Comparison of ENCODE assay signal across 8 cellular contexts in genomic region chr12:113439606-113440030, GRCh38. TPM values are rescaled to one million over a fixed set of nuclear protein-coding genes. Genes with fewer than 3 reads are reported as not detected.
DNase-seq lines count a peak whose midpoint lies in the region; ATAC-seq and TF ChIP-seq lines count a peak whose summit lies in the region.

No MANE protein-coding gene starts in this region.

- H3K36me3 Mint-ChIP-seq in nephron (ENCODE audit: low read depth), result no peaks in the 10 kb centered on the region

- no peaks in the 10 kb centered on the region for H3K9me3 ChIP-seq in colonic mucosa

- no peak for ATAC-seq in GM18498 (IDR thresholded peaks at IDR 0.05; ENCODE audit: unreplicated experiment)

- H3K4me1 Mint-ChIP-seq in nephron, result no peaks in the 10 kb centered on the region

- DNase-seq in A172 (ENCODE audit: low spot score), result peak; percentile 28
- no peak for DNase-seq in GM12864 (ENCODE audit: low read depth)
- peak; percentile 46 for DNase-seq in NCI-H510A (lab: John Stamatoyannopoulos, UW)
- DNase-seq in colonic mucosa, result no peak
- no peak for DNase-seq in activated naive CD4-positive, alpha-beta T cell (lab: John Stamatoyannopoulos, UW)
- no peak for DNase-seq in stimulated activated CD4-positive, alpha-beta T cell treated with anti-CD3 and anti-CD28 coated beads, Interleukin-4, amount 100 ng/mL, for 4 hours

- H3K27me3 Mint-ChIP-seq in nephron (ENCODE audit: low read depth), result peaks cover 21% of the 10 kb centered on the region

- H3K4me3 Mint-ChIP-seq in nephron, result no peak overlapping the region

- no peak overlapping the region for H3K27ac Mint-ChIP-seq in nephron

- no peak overlapping the region for H3K27ac ChIP-seq in colonic mucosa

- no peaks in the 10 kb centered on the region for H3K27me3 ChIP-seq in colonic mucosa

- H3K4me3 ChIP-seq in GM12864 (ENCODE audit: low read depth, low read length), result no peak overlapping the region
- no peak overlapping the region for H3K4me3 ChIP-seq in colonic mucosa

- H3K36me3 ChIP-seq in colonic mucosa, result no peaks in the 10 kb centered on the region

- H3K9ac ChIP-seq in colonic mucosa (ENCODE audit: low read depth in 2 of 2, low read length in 2 of 2), result no peak overlapping the region

- H3K9me3 Mint-ChIP-seq in nephron, result no peaks in the 10 kb centered on the region

- intact Hi-C loops in colonic mucosa (cut with DNase I), result no loop called here

- TF ChIP-seq CTCF in GM12864 (IDR thresholded peaks at IDR 0.05; ENCODE audit: low read depth, low read length, missing control alignments) (peak; percentile 83), colonic mucosa (IDR thresholded peaks at IDR 0.05) (peak; percentile 39), nephron (IDR thresholded peaks at IDR 0.05; ENCODE audit: unreplicated experiment in 3 of 3) (peak; percentile 60 to 75 (median 69))

- no peaks in the 10 kb centered on the region for H3K4me1 ChIP-seq in colonic mucosa

RNA-seq across cellular contexts. Expression of gene SDSL, which starts 17.4 kb away (rescaled TPM):
- 12.9 and 13.6 TPM in 2 replicates for total RNA-seq in A172 (2014; rRNA removed; shearing (Covaris generic))
- total RNA-seq in colonic mucosa, result 10 to 100 TPM; 14.2 to 35.2 TPM

RNA-seq across cellular contexts. Expression of gene LHX5, which starts 32.1 kb away (rescaled TPM):
- total RNA-seq in A172 (2014; rRNA removed; shearing (Covaris generic)), result not detected in 2 replicates
- total RNA-seq in colonic mucosa, result not detected

RNA-seq across cellular contexts. Expression of gene SDS, which starts 35.9 kb away (rescaled TPM):
- total RNA-seq in A172 (2014; rRNA removed; shearing (Covaris generic)), result not detected in 2 replicates
- total RNA-seq in colonic mucosa, result 1 to 10 TPM; 1.0 to 4.4 TPM

Comparison
In these comparisons a context has a peak if more than half of its experiments do, and no peak if none do; other contexts are left out.
1. DNase-seq: peak in A172 (single experiment) and NCI-H510A (single experiment); none in GM12864 (single experiment), colonic mucosa (single experiment), activated naive CD4-positive, alpha-beta T cell (0 of 4) and stimulated activated CD4-positive, alpha-beta T cell treated with anti-CD3 and anti-CD28 coated beads, Interleukin-4, amount 100 ng/mL, for 4 hours (0 of 2).
2. Peak in every context shown above with its lines, with median percentiles within 50 percentile points of each other: CTCF ChIP-seq.